In the genomic region with DNA sequence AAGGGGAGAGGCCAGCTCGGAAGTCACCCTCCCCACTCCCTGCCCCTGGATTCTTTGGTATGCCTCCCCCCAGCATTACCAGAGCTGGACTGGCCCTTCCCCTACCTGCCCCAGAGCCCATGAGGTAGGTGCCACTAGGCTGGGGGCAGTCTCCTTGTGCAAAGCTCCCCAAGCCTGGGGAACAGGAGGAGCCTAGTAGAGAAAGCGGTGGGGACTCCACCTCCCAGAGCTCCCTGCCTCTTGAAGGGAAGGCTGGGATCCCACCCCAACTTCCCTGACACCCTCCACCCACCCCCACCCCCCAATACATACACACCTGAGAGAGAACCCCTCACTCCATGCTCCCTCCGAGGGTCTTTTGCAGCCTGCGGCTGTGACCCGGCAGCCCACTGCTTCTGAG, we compare ENCODE assay signal across 32 cellular contexts. TPM values are rescaled to one million over a fixed set of nuclear protein-coding genes. Genes with fewer than 3 reads are reported as not detected.
"Had no signal": no experiment of that assay in that cellular context is flagged by ENCODE, and none has a peak within 500 bp of the region (broad histone marks: within the 10 kb centered on the region; RNA-seq: fewer than 3 reads in every experiment).

No MANE protein-coding gene starts in this region.

- H3K9me3 ChIP-seq: adrenal gland, MG63, Peyer's patch had no signal

- H3K27ac Mint-ChIP-seq: activated CD4-positive, alpha-beta T cell treated with anti-CD3 and anti-CD28 coated beads, Interleukin-2, amount 10 ng/mL, durations not matched to agents 24 days and 14 days; activated CD8-positive, alpha-beta T cell treated with anti-CD3 and anti-CD28 coated beads for 36 hours; activated naive CD4-positive, alpha-beta T cell treated with anti-CD3 and anti-CD28 coated beads for 36 hours; activated naive CD4-positive, alpha-beta T cell treated with anti-CD3 and anti-CD28 coated beads, Interleukin-2, amount 50 U/mL, for 72 hours; activated T-helper 1 cell treated with anti-CD3 and anti-CD28 coated beads, Interleukin-12 subunit alpha, Interleukin-12 subunit beta, Interleukin-2, Interleukin-4 antibody, amounts not matched to agents 30 ng/mL and 10 ng/mL and 1 ng/mL, durations not matched to agents 14 hours and 24 hours and 36 hours; T-helper 1 cell treated with Interleukin-12 subunit alpha and Interleukin-12 subunit beta and Interleukin-4 antibody, amounts not matched to agents 30 μg/mL and 1 μg/mL, for 36 hours; T-helper 2 cell treated with Interferon-gamma antibody and Interleukin-4, amounts not matched to agents 5 μg/mL and 100 μg/mL, for 36 hours had no signal

- H3K27me3 ChIP-seq: brain microvascular endothelial cell, MG63, Peyer's patch had no signal

- H3K27me3 Mint-ChIP-seq: activated CD8-positive, alpha-beta T cell treated with anti-CD3 and anti-CD28 coated beads for 36 hours had no signal

- ATAC-seq: activated CD8-positive, alpha-beta T cell treated with anti-CD3 and anti-CD28 coated beads for 36 hours; activated naive CD4-positive, alpha-beta T cell treated with anti-CD3 and anti-CD28 coated beads, Interleukin-2, amount 50 U/mL, for 72 hours; activated T-cell treated with anti-CD3 and anti-CD28 coated beads, Interleukin-2, amount 50 U/mL, for 4 hours; PC-3 had no signal

- DNase-seq: activated CD4-positive, alpha-beta T cell treated with anti-CD3 and anti-CD28 coated beads, Interleukin-2, amount 10 ng/mL, durations not matched to agents 24 days and 14 days; activated CD4-positive, alpha-beta T cell treated with anti-CD3 and anti-CD28 coated beads, Interleukin-2, amount 50 U/mL, for 4 hours; activated CD8-positive, alpha-beta T cell treated with anti-CD3 and anti-CD28 coated beads for 36 hours; activated gamma-delta T cell treated with Interleukin-2 at 50 U/mL for 16 hours; activated naive CD4-positive, alpha-beta T cell treated with anti-CD3 and anti-CD28 coated beads for 36 hours; activated T-cell treated with anti-CD3 and anti-CD28 coated beads for 4 hours; activated T-cell treated with anti-CD3 and anti-CD28 coated beads, Interleukin-2, amount 50 U/mL, for 4 hours; adrenal gland; brain microvascular endothelial cell; central memory CD4-positive, alpha-beta T cell; Kasumi-1; KG1; MG63; NCI-H1048; NCI-H1105 treated with DMSO at 0.1 percent for 48 hours; NCI-H1436; NCI-H1694; NCI-H1930; NCI-H510A; NCI-H526; NCI-H748 treated with DMSO at 0.1 percent for 48 hours; NK-92 treated with Interleukin-12 subunit alpha and Interleukin-12 subunit beta, amount 100 ng/mL, for 24 hours; PC-3; Peyer's patch; RPMI8226; SHP77 treated with DMSO at 0.1 percent for 48 hours had no signal

- H3K4me3 Mint-ChIP-seq: activated CD4-positive, alpha-beta T cell treated with anti-CD3 and anti-CD28 coated beads, Interleukin-2, amount 10 ng/mL, durations not matched to agents 24 days and 14 days; activated CD8-positive, alpha-beta T cell treated with anti-CD3 and anti-CD28 coated beads for 36 hours; activated naive CD4-positive, alpha-beta T cell treated with anti-CD3 and anti-CD28 coated beads for 36 hours; activated T-cell treated with anti-CD3 and anti-CD28 coated beads, Interleukin-2, amount 50 U/mL, for 4 hours; activated T-helper 1 cell treated with anti-CD3 and anti-CD28 coated beads, Interleukin-12 subunit alpha, Interleukin-12 subunit beta, Interleukin-2, Interleukin-4 antibody, amounts not matched to agents 30 ng/mL and 10 ng/mL and 1 ng/mL, durations not matched to agents 14 hours and 24 hours and 36 hours; T-helper 1 cell treated with Interleukin-12 subunit alpha and Interleukin-12 subunit beta and Interleukin-4 antibody, amounts not matched to agents 30 μg/mL and 1 μg/mL, for 36 hours; T-helper 2 cell treated with Interferon-gamma antibody and Interleukin-4, amounts not matched to agents 5 μg/mL and 100 μg/mL, for 36 hours had no signal

- H3K4me3 ChIP-seq: adrenal gland, MG63, Peyer's patch, SJSA1 had no signal

- H3K36me3 ChIP-seq: adrenal gland, brain microvascular endothelial cell, MG63, Peyer's patch, SJSA1 had no signal

- H3K27ac ChIP-seq: adrenal gland, brain microvascular endothelial cell, Peyer's patch, SJSA1 had no signal

- H3K9me3 Mint-ChIP-seq: activated CD4-positive, alpha-beta T cell treated with anti-CD3 and anti-CD28 coated beads, Interleukin-2, amount 10 ng/mL, durations not matched to agents 24 days and 14 days; activated CD8-positive, alpha-beta T cell treated with anti-CD3 and anti-CD28 coated beads for 36 hours; activated naive CD4-positive, alpha-beta T cell treated with anti-CD3 and anti-CD28 coated beads for 36 hours; activated naive CD4-positive, alpha-beta T cell treated with anti-CD3 and anti-CD28 coated beads, Interleukin-2, amount 50 U/mL, for 72 hours; activated T-cell treated with anti-CD3 and anti-CD28 coated beads, Interleukin-2, amount 50 U/mL, for 4 hours; activated T-helper 1 cell treated with anti-CD3 and anti-CD28 coated beads, Interleukin-12 subunit alpha, Interleukin-12 subunit beta, Interleukin-2, Interleukin-4 antibody, amounts not matched to agents 30 ng/mL and 10 ng/mL and 1 ng/mL, durations not matched to agents 14 hours and 24 hours and 36 hours; T-helper 1 cell treated with Interleukin-12 subunit alpha and Interleukin-12 subunit beta and Interleukin-4 antibody, amounts not matched to agents 30 μg/mL and 1 μg/mL, for 36 hours; T-helper 2 cell treated with Interferon-gamma antibody and Interleukin-4, amounts not matched to agents 5 μg/mL and 100 μg/mL, for 36 hours had no signal

- FAIRE-seq: TTC549 had no signal

- H3K36me3 Mint-ChIP-seq: activated naive CD4-positive, alpha-beta T cell treated with anti-CD3 and anti-CD28 coated beads, Interleukin-2, amount 50 U/mL, for 72 hours had no signal

RNA-seq across cellular contexts. Expression of a gene that starts 30.4 kb away (rescaled TPM):
- total RNA-seq: PC-3, SJSA1 had no signal
